In genomic region chrX:30981968-30982367, GRCh38 we compare ENCODE assay signal across 18 cellular contexts.
"Had no signal": no experiment of that assay in that cellular context is flagged by ENCODE, and none has a peak within 500 bp of the region (broad histone marks: within the 10 kb centered on the region; RNA-seq: fewer than 3 reads in every experiment).

No MANE protein-coding gene starts in this region.

- DNase-seq: activated CD4-positive, alpha-beta T cell treated with anti-CD3 and anti-CD28 coated beads, Interleukin-2, amount 50 U/mL, for 48 hours; activated CD8-positive, alpha-beta memory T cell treated with anti-CD3 and anti-CD28 coated beads, Interleukin-2, amount 10 ng/mL, durations not matched to agents 7 days and 5 days; activated effector memory CD4-positive, alpha-beta T cell treated with Interleukin-2 at 50 U/mL for 16 hours; activated naive CD4-positive, alpha-beta T cell treated with anti-CD3 and anti-CD28 coated beads, Interleukin-2, amount 50 U/mL, for 16 hours; effector memory CD8-positive, alpha-beta T cell; immature natural killer cell; kidney glomerular epithelial cell; left ventricle myocardium superior; stimulated activated CD4-positive, alpha-beta T cell treated with anti-CD3 and anti-CD28 coated beads, Interleukin-2, amount 100 ng/mL, for 24 hours; T-helper 1 cell; T-helper 9 cell; transverse colon; uterus had no signal

- H3K27ac Mint-ChIP-seq: activated CD8-positive, alpha-beta memory T cell treated with anti-CD3 and anti-CD28 coated beads, Interleukin-2, amount 10 ng/mL, durations not matched to agents 7 days and 5 days; effector memory CD8-positive, alpha-beta T cell; immature natural killer cell; progenitor cell of endocrine pancreas had no signal

- H3K27ac ChIP-seq: right atrium auricular region, suprapubic skin, transverse colon, uterus had no signal

- H3K36me3 ChIP-seq: right atrium auricular region, suprapubic skin, transverse colon, uterus had no signal

- H3K9me3 ChIP-seq: right atrium auricular region, suprapubic skin, transverse colon, uterus had no signal

- H3K27me3 Mint-ChIP-seq: progenitor cell of endocrine pancreas had no signal

- H3K36me3 Mint-ChIP-seq: immature natural killer cell had no signal

- H3K9me3 Mint-ChIP-seq: effector memory CD8-positive, alpha-beta T cell; stimulated activated naive CD8-positive, alpha-beta T cell treated with anti-CD3 and anti-CD28 coated beads, Interleukin-15, Interleukin-2, amounts not matched to agents 100 ng/mL and 50 ng/mL, for 24 hours had no signal

- H3K27me3 ChIP-seq: right atrium auricular region, suprapubic skin, transverse colon, uterus had no signal

- H3K4me1 Mint-ChIP-seq: activated CD8-positive, alpha-beta memory T cell treated with anti-CD3 and anti-CD28 coated beads, Interleukin-2, amount 10 ng/mL, durations not matched to agents 7 days and 5 days; immature natural killer cell had no signal

- H3K4me1 ChIP-seq: right atrium auricular region, suprapubic skin, transverse colon, uterus had no signal

- H3K4me3 Mint-ChIP-seq: activated CD8-positive, alpha-beta memory T cell treated with anti-CD3 and anti-CD28 coated beads, Interleukin-2, amount 10 ng/mL, durations not matched to agents 7 days and 5 days; effector memory CD8-positive, alpha-beta T cell; immature natural killer cell; stimulated activated naive CD8-positive, alpha-beta T cell treated with anti-CD3 and anti-CD28 coated beads, Interleukin-15, Interleukin-2, amounts not matched to agents 100 ng/mL and 50 ng/mL, for 24 hours had no signal

- ATAC-seq: activated CD4-positive, CD25-positive, alpha-beta regulatory T cell treated with anti-CD3 and anti-CD28 coated beads, Interleukin-2, amount 50 U/mL, for 24 hours; activated CD8-positive, alpha-beta memory T cell treated with anti-CD3 and anti-CD28 coated beads, Interleukin-2, amount 10 ng/mL, durations not matched to agents 7 days and 5 days; effector memory CD8-positive, alpha-beta T cell; left ventricle myocardium superior had no signal

- H3K4me3 ChIP-seq: right atrium auricular region, suprapubic skin, transverse colon, uterus had no signal
